In genomic region chr1:113860891-113861290, GRCh38 we compare ENCODE assay signal across 1 cellular context.
TF ChIP-seq lines count a peak whose summit lies in the region.

No MANE protein-coding gene starts in this region.

TF ChIP-seq in GM12878, 131 proteins besides CTCF, POLR2A, EP300 and RAD21:
- TF ChIP-seq SMARCA5 (IDR thresholded peaks at IDR 0.05) (no peak), SUPT20H (IDR thresholded peaks at IDR 0.05; ENCODE audit: borderline replicate concordance, control insufficient read depth, low read depth, low read length) (no peak), TCF12 (IDR thresholded peaks at IDR 0.05; ENCODE audit: low read depth, low read length) (no peak), IKZF1 (conservative IDR thresholded peaks at IDR 0.05) (no peak), EGR1 (IDR thresholded peaks at IDR 0.05; ENCODE audit: borderline replicate concordance in 1 of 2, low read depth in 2 of 2, low read length in 2 of 2) (no peak), CBFB (IDR thresholded peaks at IDR 0.05; ENCODE audit: low read depth) (no peak), ZNF622 (IDR thresholded peaks at IDR 0.05) (no peak), IKZF2 (IDR thresholded peaks at IDR 0.05) (no peak), EED (IDR thresholded peaks at IDR 0.05; ENCODE audit: low read depth) (no peak), NFIC (IDR thresholded peaks at IDR 0.05; ENCODE audit: low read depth, low read length) (no peak), CHD2 (IDR thresholded peaks at IDR 0.05; ENCODE audit: borderline replicate concordance, low read depth, low read length) (no peak), BCL11A (IDR thresholded peaks at IDR 0.05; ENCODE audit: low read depth, low read length) (no peak), ESRRA (IDR thresholded peaks at IDR 0.05; ENCODE audit: low read length) (no peak), POLR2AphosphoS2 (IDR thresholded peaks at IDR 0.05; ENCODE audit: low read depth, low read length) (no peak), SIN3A (IDR thresholded peaks at IDR 0.05; ENCODE audit: low read depth, low read length) (no peak), SKIL (IDR thresholded peaks at IDR 0.05; ENCODE audit: low read depth, poor library complexity, severe bottlenecking) (no peak), STAT1 (conservative IDR thresholded peaks at IDR 0.05) (no peak)
- TF ChIP-seq, protein P1, sequence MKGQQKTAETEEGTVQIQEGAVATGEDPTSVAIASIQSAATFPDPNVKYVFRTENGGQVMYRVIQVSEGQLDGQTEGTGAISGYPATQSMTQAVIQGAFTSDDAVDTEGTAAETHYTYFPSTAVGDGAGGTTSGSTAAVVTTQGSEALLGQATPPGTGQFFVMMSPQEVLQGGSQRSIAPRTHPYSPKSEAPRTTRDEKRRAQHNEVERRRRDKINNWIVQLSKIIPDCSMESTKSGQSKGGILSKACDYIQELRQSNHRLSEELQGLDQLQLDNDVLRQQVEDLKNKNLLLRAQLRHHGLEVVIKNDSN (IDR thresholded peaks at IDR 0.05; ENCODE audit: borderline replicate concordance, extremely low read length, insufficient read depth, low read depth, low read length): no peak
- TF ChIP-seq, protein P2, sequence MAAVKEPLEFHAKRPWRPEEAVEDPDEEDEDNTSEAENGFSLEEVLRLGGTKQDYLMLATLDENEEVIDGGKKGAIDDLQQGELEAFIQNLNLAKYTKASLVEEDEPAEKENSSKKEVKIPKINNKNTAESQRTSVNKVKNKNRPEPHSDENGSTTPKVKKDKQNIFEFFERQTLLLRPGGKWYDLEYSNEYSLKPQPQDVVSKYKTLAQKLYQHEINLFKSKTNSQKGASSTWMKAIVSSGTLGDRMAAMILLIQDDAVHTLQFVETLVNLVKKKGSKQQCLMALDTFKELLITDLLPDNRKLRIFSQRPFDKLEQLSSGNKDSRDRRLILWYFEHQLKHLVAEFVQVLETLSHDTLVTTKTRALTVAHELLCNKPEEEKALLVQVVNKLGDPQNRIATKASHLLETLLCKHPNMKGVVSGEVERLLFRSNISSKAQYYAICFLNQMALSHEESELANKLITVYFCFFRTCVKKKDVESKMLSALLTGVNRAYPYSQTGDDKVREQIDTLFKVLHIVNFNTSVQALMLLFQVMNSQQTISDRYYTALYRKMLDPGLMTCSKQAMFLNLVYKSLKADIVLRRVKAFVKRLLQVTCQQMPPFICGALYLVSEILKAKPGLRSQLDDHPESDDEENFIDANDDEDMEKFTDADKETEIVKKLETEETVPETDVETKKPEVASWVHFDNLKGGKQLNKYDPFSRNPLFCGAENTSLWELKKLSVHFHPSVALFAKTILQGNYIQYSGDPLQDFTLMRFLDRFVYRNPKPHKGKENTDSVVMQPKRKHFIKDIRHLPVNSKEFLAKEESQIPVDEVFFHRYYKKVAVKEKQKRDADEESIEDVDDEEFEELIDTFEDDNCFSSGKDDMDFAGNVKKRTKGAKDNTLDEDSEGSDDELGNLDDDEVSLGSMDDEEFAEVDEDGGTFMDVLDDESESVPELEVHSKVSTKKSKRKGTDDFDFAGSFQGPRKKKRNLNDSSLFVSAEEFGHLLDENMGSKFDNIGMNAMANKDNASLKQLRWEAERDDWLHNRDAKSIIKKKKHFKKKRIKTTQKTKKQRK (IDR thresholded peaks at IDR 0.05; ENCODE audit: low read depth, low read length): no peak
- TF ChIP-seq, protein P3, sequence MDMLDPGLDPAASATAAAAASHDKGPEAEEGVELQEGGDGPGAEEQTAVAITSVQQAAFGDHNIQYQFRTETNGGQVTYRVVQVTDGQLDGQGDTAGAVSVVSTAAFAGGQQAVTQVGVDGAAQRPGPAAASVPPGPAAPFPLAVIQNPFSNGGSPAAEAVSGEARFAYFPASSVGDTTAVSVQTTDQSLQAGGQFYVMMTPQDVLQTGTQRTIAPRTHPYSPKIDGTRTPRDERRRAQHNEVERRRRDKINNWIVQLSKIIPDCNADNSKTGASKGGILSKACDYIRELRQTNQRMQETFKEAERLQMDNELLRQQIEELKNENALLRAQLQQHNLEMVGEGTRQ (IDR thresholded peaks at IDR 0.05; ENCODE audit: borderline replicate concordance, low read depth, low read length): no peak
